ENCODE assay signal across 12 cellular contexts in genomic region chr20:63008541-63009043, GRCh38. TPM values are rescaled to one million over a fixed set of nuclear protein-coding genes. Genes with fewer than 3 reads are reported as not detected.
DNase-seq lines count a peak whose midpoint lies in the region; ATAC-seq, FAIRE-seq and TF ChIP-seq lines count a peak whose summit lies in the region.
"Had no signal": no experiment of that assay in that cellular context is flagged by ENCODE, and none has a peak within 500 bp of the region (broad histone marks: within the 10 kb centered on the region; RNA-seq: fewer than 3 reads in every experiment).

No MANE protein-coding gene starts in this region.

- peaks cover 13% of the 10 kb centered on the region for H3K4me1 Mint-ChIP-seq in Calu3 (ENCODE audit: low read depth, unreplicated experiment)
- peaks cover 13% of the 10 kb centered on the region for H3K4me1 Mint-ChIP-seq in neural progenitor cell

- H3K4me2 ChIP-seq in K562 (ENCODE audit: insufficient read depth, low read length) (0 out of 2 replicates have a peak overlapping the region, but pooled peaks have one; percentile 16), neural progenitor cell (peak overlapping the region; percentile 85)

- H3K9ac ChIP-seq in HUES6 (ENCODE audit: low read length) (no peak overlapping the region), K562 (ENCODE audit: insufficient read depth in 1 of 2, low read depth in 2 of 2, low read length in 2 of 2) (peak overlapping the region in 1 of 2 experiments; percentile 56; a peak in 2 of 4 replicates), neural progenitor cell (no peak overlapping the region)

- H3K9me3 ChIP-seq in HUES6 (ENCODE audit: control insufficient read depth, insufficient read depth, low read depth, low read length) (peaks cover 8% of the 10 kb centered on the region; the same call in 1 of the 2 replicates), K562 (replicated peaks; ENCODE audit: control insufficient read depth, insufficient read depth, low read depth, low read length) (0 out of 2 replicates have a peak, but pooled peaks cover 3% of the 10 kb centered on the region), neural progenitor cell (ENCODE audit: low read depth) (peaks cover 5% of the 10 kb centered on the region)

- no peaks in the 10 kb centered on the region for H3K9me1 ChIP-seq in K562 (ENCODE audit: control insufficient read depth, insufficient read depth, low read length)

- H3K4me1 ChIP-seq in HUES6 (ENCODE audit: control insufficient read depth, insufficient read depth, low read length): peaks cover 40% of the 10 kb centered on the region
- H3K4me1 ChIP-seq in K562 (replicated peaks in 1 of 2; ENCODE audit: control insufficient read depth in 2 of 2, insufficient read depth in 2 of 2, low read length in 2 of 2): peaks cover 5 to 37% of the 10 kb centered on the region in 2 experiments; a peak in 3 of 5 replicates
- peaks cover 17% of the 10 kb centered on the region for H3K4me1 ChIP-seq in neural progenitor cell

- peak overlapping the region; percentile 48 for H3K4me3 ChIP-seq in HUES6 (ENCODE audit: low read depth, low read length)
- H3K4me3 ChIP-seq in K562: no peak overlapping the region
- peak overlapping the region; percentile 15 for H3K4me3 ChIP-seq in neural progenitor cell
- H3K4me3 ChIP-seq: body of pancreas had no signal

- TF ChIP-seq RAD21 in K562 (CRISPR knock-in tag; conservative IDR thresholded peaks at IDR 0.05 in 1 of 2, IDR thresholded peaks at IDR 0.05 in 1 of 2): no peak

- no TSS peak for BruUV-seq in Calu3 (replicated peaks; lab: Mats Ljungman, UMichigan)
- BruUV-seq in K562 (replicated peaks; lab: Mats Ljungman, UMichigan): no TSS peak

- H3K4me3 Mint-ChIP-seq in Calu3 (ENCODE audit: low read depth, unreplicated experiment) (peak overlapping the region; percentile 51), neural progenitor cell (no peak overlapping the region)

- H3K27me3 Mint-ChIP-seq in Calu3 (ENCODE audit: unreplicated experiment): peaks cover 96% of the 10 kb centered on the region
- peaks cover 53% of the 10 kb centered on the region for H3K27me3 Mint-ChIP-seq in neural progenitor cell (ENCODE audit: insufficient read depth, low read depth)

- CTCF ChIA-PET in Calu3 (lab: Charles Lee) (interaction anchor here (0.6 to 1.8 kb wide), 12 partner anchors 16 to 622 kb away, joined by 3 to 47 read pairs (median 4); partner anchors contain the start of gene RPS21), K562 (lab: Yijun Ruan, JAX; ENCODE audit: low intra/inter-chr PET ratio) (interaction anchor here (0.7 to 3.4 kb wide), 8 partner anchors 36 to 340 kb away, joined by 3 to 30 read pairs (median 6); no protein-coding TSS in a partner anchor)

- H3K79me2 ChIP-seq in K562 (ENCODE audit: control insufficient read depth, insufficient read depth, low read length) (no peaks in the 10 kb centered on the region), neural progenitor cell (ENCODE audit: low read depth) (no peaks in the 10 kb centered on the region)

- no peaks in the 10 kb centered on the region for H3K9me3 Mint-ChIP-seq in Calu3 (ENCODE audit: low read depth, unreplicated experiment)
- H3K9me3 Mint-ChIP-seq in neural progenitor cell: peaks cover 12% of the 10 kb centered on the region

- in situ Hi-C loops in K562 (cut with MboI): no loop called here

- intact Hi-C loops in Calu3 (cut with micrococcal nuclease; ENCODE audit: unreplicated experiment): loop anchor here (1.0 to 2.0 kb wide), 2 partner anchors 36 to 136 kb away; no protein-coding TSS in a partner anchor
- intact Hi-C loops in K562 (cut with micrococcal nuclease): loop anchor here (1.0 to 5.0 kb wide), 3 partner anchors 36 to 186 kb away; no protein-coding TSS in a partner anchor

- H3K27me3 ChIP-seq in HUES6 (ENCODE audit: control insufficient read depth, insufficient read depth, low read length) (peaks cover 98% of the 10 kb centered on the region), K562 (ENCODE audit: control insufficient read depth in 2 of 2, insufficient read depth in 2 of 2, low read length in 2 of 2) (peaks cover 29 to 53% of the 10 kb centered on the region in 2 experiments), neural progenitor cell (peaks cover 100% of the 10 kb centered on the region)

- H3K36me3 Mint-ChIP-seq in Calu3 (ENCODE audit: insufficient read depth, unreplicated experiment): no peaks in the 10 kb centered on the region
- H3K36me3 Mint-ChIP-seq in neural progenitor cell: peaks cover 5% of the 10 kb centered on the region

- H3K27ac ChIP-seq in HUES6 (ENCODE audit: low read depth, low read length) (no peak overlapping the region), K562 (ENCODE audit: extremely low read depth, low read depth, low read length) (no peak overlapping the region), neural progenitor cell (no peak overlapping the region)
- H3K27ac ChIP-seq: body of pancreas had no signal

- no peak overlapping the region for H3K27ac Mint-ChIP-seq in Calu3 (ENCODE audit: unreplicated experiment)
- H3K27ac Mint-ChIP-seq in neural progenitor cell: no peak overlapping the region

- H3K36me3 ChIP-seq in HUES6 (ENCODE audit: control insufficient read depth, insufficient read depth, low read length): no peaks in the 10 kb centered on the region
- no peaks in the 10 kb centered on the region for H3K36me3 ChIP-seq in K562 (ENCODE audit: control insufficient read depth, insufficient read depth, low read length)
- no peaks in the 10 kb centered on the region for H3K36me3 ChIP-seq in neural progenitor cell

- TF ChIP-seq CTCF in Calu3 (IDR thresholded peaks at IDR 0.05; ENCODE audit: unreplicated experiment): no peak
- no peak for TF ChIP-seq CTCF in K562 (IDR thresholded peaks at IDR 0.05 in 2 of 3, conservative IDR thresholded peaks at IDR 0.05 in 1 of 3; ENCODE audit: insufficient read depth in 2 of 3, low read depth in 1 of 3, low read length in 3 of 3)
- no peak for TF ChIP-seq CTCF in neural progenitor cell (IDR thresholded peaks at IDR 0.05)

- TF ChIP-seq EP300 in K562 (IDR thresholded peaks at IDR 0.05; ENCODE audit: low read length): no peak

- H2AFZ ChIP-seq in K562 (ENCODE audit: low read depth, low read length): no peak overlapping the region
- H2AFZ ChIP-seq in neural progenitor cell (replicated peaks): no peak overlapping the region

- TF ChIP-seq POLR2A in K562 (conservative IDR thresholded peaks at IDR 0.05): no peak

- H4K20me1 ChIP-seq in K562 (replicated peaks; ENCODE audit: control insufficient read depth, insufficient read depth, low read length): no peaks in the 10 kb centered on the region; the same call in 1 of the 2 replicates
- peaks cover 48% of the 10 kb centered on the region for H4K20me1 ChIP-seq in neural progenitor cell (ENCODE audit: low read depth)

- no peak for FAIRE-seq in K562 (lab: Jason Lieb, UNC)
- FAIRE-seq: TTC549 had no signal

- POLR2A ChIA-PET in K562 (lab: Yijun Ruan, JAX): interaction anchor here (0.8 to 1.0 kb wide), 2 partner anchors 134 to 186 kb away, joined by 3 to 4 read pairs; no protein-coding TSS in a partner anchor

- ATAC-seq in K562 (peak; percentile 60; the same call in 2 of the 3 replicates), GM18861 (IDR thresholded peaks at IDR 0.05; ENCODE audit: unreplicated experiment) (no peak)

- peaks cover 18% of the 10 kb centered on the region for H3F3A ChIP-seq in neural progenitor cell (ENCODE audit: low read depth)

- WGBS in K562 (ENCODE audit: insufficient coverage, low coverage, missing lambda C conversion rate): 18% methylated on average over 12 of the region's 21 CpGs

- DNase-seq in Calu3: no peak
- no peak for DNase-seq in K562 (ENCODE audit: extremely low read depth in 1 of 4, low spot score in 3 of 4)
- no peak for DNase-seq in neural progenitor cell (ENCODE audit: low spot score)
- no peak for DNase-seq in NCI-H187 treated with DMSO at 0.1 percent for 48 hours (lab: John Stamatoyannopoulos, UW)
- DNase-seq in superior temporal gyrus (ENCODE audit: extremely low spot score): no peak
- no peak for DNase-seq in SHP77 treated with DMSO at 0.1 percent for 48 hours (lab: John Stamatoyannopoulos, UW)

RNA-seq across cellular contexts. Expression of gene BHLHE23, which starts 1.8 kb away (rescaled TPM):
- total RNA-seq in Calu3 (2022) (not detected in 2 replicates), K562 (2014; rRNA removed) (not detected in 2 replicates), K562 (2014; rRNA removed; fragmentation: Illumina TruSeq; extraction: Trizol) (not detected in 2 replicates), K562 (2015; rRNA removed; fragmentation: Illumina TruSeq; extraction: Trizol) (not detected in 2 replicates), K562 (2021) (not detected in 2 replicates), neural progenitor cell (ENCODE audit: low replicate concordance) (0.22 TPM in 1 of 2 replicates, not detected in the other)
- total RNA-seq in K562 (2011; cell fraction: chromatin; rRNA removed; ENCODE audit: low replicate concordance): not detected in 2 replicates
- total RNA-seq in K562 (2011; cell fraction: nucleolus; rRNA removed): not detected in 2 replicates
- not detected in 2 replicates for total RNA-seq in K562 (2011; cell fraction: nucleoplasm; rRNA removed)
- polyA plus RNA-seq in K562 (2011; rRNA removed) (not detected in 2 replicates), K562 (2014; fragmentation: Illumina TruSeq; extraction: Trizol) (not detected in 2 replicates), K562 (2014; fragmentation: Nextera tagmentation; extraction: Ambion mirVana) (not detected), K562 (2014; rRNA removed) (not detected in 2 replicates)
- polyA plus RNA-seq in K562 (2011; cell fraction: cytosol; rRNA removed): not detected in 2 replicates
- not detected in 2 replicates for polyA plus RNA-seq in K562 (2011; cell fraction: nucleus; rRNA removed)
- not detected in 2 replicates for polyA plus RNA-seq in K562 (2012)
- polyA minus RNA-seq in K562 (2011; rRNA and poly(A)+ RNA removed): not detected in 2 replicates
- polyA minus RNA-seq in K562 (2011; cell fraction: cytosol; rRNA and poly(A)+ RNA removed): not detected in 2 replicates
- polyA minus RNA-seq in K562 (2011; cell fraction: nucleus; rRNA and poly(A)+ RNA removed): not detected in 2 replicates
- total RNA-seq: body of pancreas, RPMI7951 had no signal
- polyA plus RNA-seq: esophagus had no signal

RNA-seq across cellular contexts. Expression of gene SLC17A9, which starts 56.1 kb away (rescaled TPM):
- total RNA-seq in Calu3 (2022): 12.0 and 18.8 TPM in 2 replicates
- total RNA-seq in K562 (2011; cell fraction: chromatin; rRNA removed; ENCODE audit: low replicate concordance): not detected in 2 replicates
- total RNA-seq in K562 (2011; cell fraction: nucleolus; rRNA removed): 0.13 TPM in 1 of 2 replicates, not detected in the other
- total RNA-seq in K562 (2011; cell fraction: nucleoplasm; rRNA removed): 0.15 TPM in 1 of 2 replicates, not detected in the other
- total RNA-seq in K562 (2014; rRNA removed): not detected in 2 replicates
- total RNA-seq in K562 (2014; rRNA removed; fragmentation: Illumina TruSeq; extraction: Trizol): not detected in 2 replicates
- total RNA-seq in K562 (2015; rRNA removed; fragmentation: Illumina TruSeq; extraction: Trizol): not detected in 2 replicates
- total RNA-seq in K562 (2021): 0.27 and 0.31 TPM in 2 replicates
- not detected in 2 replicates for polyA plus RNA-seq in K562 (2011; rRNA removed)
- 0.03 TPM in 1 of 2 replicates, not detected in the other for polyA plus RNA-seq in K562 (2011; cell fraction: cytosol; rRNA removed)
- 0.06 and 0.10 TPM in 2 replicates for polyA plus RNA-seq in K562 (2011; cell fraction: nucleus; rRNA removed)
- polyA plus RNA-seq in K562 (2012): 0.03 TPM in 1 of 2 replicates, not detected in the other
- polyA plus RNA-seq in K562 (2014; fragmentation: Illumina TruSeq; extraction: Trizol): not detected in 2 replicates
- polyA plus RNA-seq in K562 (2014; fragmentation: Nextera tagmentation; extraction: Ambion mirVana): not detected
- polyA plus RNA-seq in K562 (2014; rRNA removed): 0.04 and 0.05 TPM in 2 replicates
- not detected in 2 replicates for polyA minus RNA-seq in K562 (2011; rRNA and poly(A)+ RNA removed)
- polyA minus RNA-seq in K562 (2011; cell fraction: cytosol; rRNA and poly(A)+ RNA removed): not detected in 2 replicates
- not detected in 2 replicates for polyA minus RNA-seq in K562 (2011; cell fraction: nucleus; rRNA and poly(A)+ RNA removed)
- total RNA-seq in neural progenitor cell (ENCODE audit: low replicate concordance): 0.17 and 0.74 TPM in 2 replicates
